22 cellular contexts compared by ENCODE assay signal in genomic region chr22:23265389-23265700, GRCh38.
"Had no signal": no experiment of that assay in that cellular context is flagged by ENCODE, and none has a peak within 500 bp of the region (broad histone marks: within the 10 kb centered on the region; RNA-seq: fewer than 3 reads in every experiment).

No MANE protein-coding gene starts in this region.

- H3K4me2 ChIP-seq: hepatocyte had no signal

- H3K36me3 Mint-ChIP-seq: activated naive CD4-positive, alpha-beta T cell treated with anti-CD3 and anti-CD28 coated beads, Interleukin-2, amount 50 U/mL, for 72 hours had no signal

- H3K9me3 ChIP-seq: esophagus squamous epithelium, upper lobe of right lung had no signal

- DNase-seq: activated B cell treated with CpG ODN at 0.5 μM for 24 hours; activated CD4-positive, alpha-beta T cell treated with anti-CD3 and anti-CD28 coated beads for 48 hours; activated CD8-positive, alpha-beta T cell treated with anti-CD3 and anti-CD28 coated beads for 36 hours; activated effector memory CD4-positive, alpha-beta T cell treated with anti-CD3 and anti-CD28 coated beads, Interleukin-2, amount 50 U/mL, for 16 hours; activated T-cell treated with anti-CD3 and anti-CD28 coated beads, Interleukin-2, amount 50 U/mL, for 24 hours; amniotic stem cell; dermis blood vessel endothelial cell; effector memory CD8-positive, alpha-beta T cell; esophagus squamous epithelium; left colon; nephron progenitor cell; occipital lobe; posterior cingulate gyrus; stimulated activated CD4-positive, alpha-beta T cell treated with anti-CD3 and anti-CD28 coated beads, Interleukin-12 subunit alpha, Interleukin-12 subunit beta, amount 100 ng/mL, for 4 hours; stimulated activated CD4-positive, alpha-beta T cell treated with anti-CD3 and anti-CD28 coated beads, Interleukin-1b, Interleukin-23, amount 100 ng/mL, for 48 hours; stimulated activated naive CD4-positive, alpha-beta T cell treated with Interleukin-2 at 50 U/mL for 16 hours; T-helper 9 cell; upper lobe of right lung had no signal

- H3K27me3 ChIP-seq: esophagus squamous epithelium, hepatocyte, upper lobe of right lung had no signal

- H3K79me2 ChIP-seq: hepatocyte had no signal

- H3K4me1 ChIP-seq: esophagus squamous epithelium, upper lobe of right lung had no signal

- H3K27ac ChIP-seq: esophagus squamous epithelium, hepatocyte, upper lobe of right lung had no signal

- H3K9me3 Mint-ChIP-seq: activated B cell treated with CpG ODN at 0.5 μM for 24 hours; activated CD8-positive, alpha-beta T cell treated with anti-CD3 and anti-CD28 coated beads for 36 hours; activated naive CD4-positive, alpha-beta T cell treated with anti-CD3 and anti-CD28 coated beads, Interleukin-2, amount 50 U/mL, for 72 hours; activated T-cell treated with anti-CD3 and anti-CD28 coated beads, Interleukin-2, amount 50 U/mL, for 24 hours; effector memory CD8-positive, alpha-beta T cell; nephron progenitor cell had no signal

- ATAC-seq: activated CD8-positive, alpha-beta T cell treated with anti-CD3 and anti-CD28 coated beads for 36 hours; activated naive CD4-positive, alpha-beta T cell treated with anti-CD3 and anti-CD28 coated beads, Interleukin-2, amount 50 U/mL, for 72 hours; effector memory CD8-positive, alpha-beta T cell; upper lobe of right lung had no signal

- FAIRE-seq: islet of Langerhans had no signal

- H3K27me3 Mint-ChIP-seq: activated B cell treated with CpG ODN at 0.5 μM for 24 hours; activated CD8-positive, alpha-beta T cell treated with anti-CD3 and anti-CD28 coated beads for 36 hours; activated T-cell treated with anti-CD3 and anti-CD28 coated beads, Interleukin-2, amount 50 U/mL, for 24 hours; effector memory CD8-positive, alpha-beta T cell had no signal

- H2AFZ ChIP-seq: hepatocyte had no signal

- H3K4me3 ChIP-seq: esophagus squamous epithelium, hepatocyte, lung, upper lobe of right lung had no signal

- H3K27ac Mint-ChIP-seq: activated B cell treated with CpG ODN at 0.5 μM for 24 hours; activated CD8-positive, alpha-beta T cell treated with anti-CD3 and anti-CD28 coated beads for 36 hours; nephron progenitor cell had no signal

- H3K4me3 Mint-ChIP-seq: activated B cell treated with CpG ODN at 0.5 μM for 24 hours; activated CD8-positive, alpha-beta T cell treated with anti-CD3 and anti-CD28 coated beads for 36 hours; activated T-cell treated with anti-CD3 and anti-CD28 coated beads, Interleukin-2, amount 50 U/mL, for 24 hours; effector memory CD8-positive, alpha-beta T cell; nephron progenitor cell had no signal
